In the genomic region with DNA sequence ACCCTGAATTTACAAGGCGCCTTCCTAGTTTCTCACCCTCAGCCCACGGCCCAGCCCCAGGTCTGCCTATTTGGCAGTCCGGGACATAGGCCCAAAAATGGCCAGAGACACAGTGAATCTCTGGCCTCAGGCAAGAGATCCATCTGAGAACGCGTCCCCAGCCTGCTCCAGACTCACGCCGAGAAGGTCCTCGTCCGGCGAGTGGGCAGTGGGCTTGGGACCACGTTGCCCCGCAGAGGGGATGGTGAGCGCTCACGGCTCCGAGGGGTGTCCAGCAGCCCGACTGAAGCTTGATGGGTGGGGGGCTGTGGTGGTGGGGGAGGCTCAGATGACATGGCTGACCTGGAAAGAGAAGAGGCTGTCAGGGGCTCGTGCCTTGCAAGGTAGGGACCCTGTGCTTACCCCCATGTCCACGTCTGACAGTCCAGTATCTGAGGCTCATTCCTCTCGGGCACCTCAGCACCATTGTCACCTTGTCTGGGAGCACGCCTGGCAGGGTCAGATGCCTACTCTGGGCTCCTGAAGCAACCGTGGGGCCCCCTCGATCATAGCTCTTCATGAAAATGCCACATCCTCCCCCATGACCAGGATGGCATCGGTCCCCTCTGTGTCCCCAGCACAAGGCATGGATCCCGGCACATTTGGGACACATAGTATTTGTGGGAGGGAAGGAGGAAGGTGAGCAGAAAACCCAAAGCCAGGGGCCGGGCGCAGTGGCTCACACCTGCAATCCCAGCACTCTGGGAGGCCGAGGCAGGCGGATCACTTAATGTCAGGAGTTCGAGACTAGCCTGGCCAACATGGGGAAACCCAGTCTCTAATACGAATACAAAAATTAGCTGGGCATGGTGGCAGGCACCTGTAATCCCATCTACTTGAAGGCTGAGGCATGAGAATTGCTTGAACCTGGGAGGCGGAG, we compare ENCODE assay signal across 18 cellular contexts. TPM values are rescaled to one million over a fixed set of nuclear protein-coding genes. Genes with fewer than 3 reads are reported as not detected.
DNase-seq lines count a peak whose midpoint lies in the region; ATAC-seq and TF ChIP-seq lines count a peak whose summit lies in the region.
"Had no signal": no experiment of that assay in that cellular context is flagged by ENCODE, and none has a peak within 500 bp of the region (broad histone marks: within the 10 kb centered on the region; RNA-seq: fewer than 3 reads in every experiment).

No MANE protein-coding gene starts in this region.

- DNase-seq in Caco-2 (no peak), Panc1 (ENCODE audit: low read depth, low spot score) (no peak), glutamatergic neuron (no peak), progenitor cell of endocrine pancreas (ENCODE audit: low spot score, unreplicated experiment) (no peak), NCI-H2171 (lab: John Stamatoyannopoulos, UW) (no peak), NCI-H226 (no peak)
- DNase-seq: CD4-positive, alpha-beta T cell; NCI-H187; NCI-H526 treated with DMSO at 0.1 percent for 48 hours; RPMI8226; stimulated activated CD4-positive, alpha-beta T cell treated with anti-CD3 and anti-CD28 coated beads, Interleukin-4, amount 100 ng/mL, for 4 hours; stimulated activated naive CD4-positive, alpha-beta T cell treated with Interleukin-2 at 50 U/mL for 16 hours had no signal

- H3K4me1 ChIP-seq in Caco-2, result peaks cover 42% of the 10 kb centered on the region
- H3K4me1 ChIP-seq in Panc1 (ENCODE audit: control insufficient read depth, insufficient read depth, low read length), result peaks cover 60% of the 10 kb centered on the region

- H3K9me3 Mint-ChIP-seq in Caco-2 (ENCODE audit: unreplicated experiment) (no peaks in the 10 kb centered on the region), glutamatergic neuron (ENCODE audit: unreplicated experiment) (peaks cover 5% of the 10 kb centered on the region), progenitor cell of endocrine pancreas (ENCODE audit: low read depth) (no peaks in the 10 kb centered on the region)
- H3K9me3 Mint-ChIP-seq: CD4-positive, alpha-beta T cell had no signal

- H3K4me3 Mint-ChIP-seq in Caco-2 (ENCODE audit: unreplicated experiment), result peak overlapping the region; percentile 53
- H3K4me3 Mint-ChIP-seq in glutamatergic neuron (ENCODE audit: unreplicated experiment), result no peak overlapping the region
- H3K4me3 Mint-ChIP-seq in progenitor cell of endocrine pancreas (ENCODE audit: low read depth), result no peak overlapping the region
- H3K4me3 Mint-ChIP-seq: activated naive CD8-positive, alpha-beta T cell; CD4-positive, alpha-beta T cell had no signal

- TF ChIP-seq CTCF in Caco-2 (IDR thresholded peaks at IDR 0.05; ENCODE audit: insufficient read depth in 1 of 2, low read depth in 1 of 2, low read length in 1 of 2, severe bottlenecking in 1 of 2, unreplicated experiment in 1 of 2) (no peak), Panc1 (IDR thresholded peaks at IDR 0.05) (no peak), glutamatergic neuron (IDR thresholded peaks at IDR 0.05; ENCODE audit: partially characterized antibody, unreplicated experiment) (no peak), progenitor cell of endocrine pancreas (IDR thresholded peaks at IDR 0.05; ENCODE audit: unreplicated experiment) (no peak)

- 0 out of 2 replicates have a peak, but pooled peaks cover 3% of the 10 kb centered on the region for H3K36me3 ChIP-seq in Caco-2 (ENCODE audit: control insufficient read depth, insufficient read depth, low read length)
- no peaks in the 10 kb centered on the region for H3K36me3 ChIP-seq in Panc1 (ENCODE audit: control insufficient read depth, insufficient read depth, low read length)

- in situ Hi-C loops in Panc1 (cut with HindIII; ENCODE audit: low pct_unique_long_range_greater_than_20kb, low sequenced_read_pairs), result no loop called here

- peak overlapping the region; percentile 86 for H3K27ac ChIP-seq in Panc1 (ENCODE audit: low read length)
- H3K27ac ChIP-seq: HL-60 had no signal

- CTCF ChIA-PET in Caco-2 (lab: Charles Lee) (no interaction called here), Panc1 (lab: Charles Lee) (no interaction called here)

- H3K27me3 Mint-ChIP-seq in Caco-2 (ENCODE audit: insufficient read depth, unreplicated experiment), result no peaks in the 10 kb centered on the region
- H3K27me3 Mint-ChIP-seq in glutamatergic neuron (ENCODE audit: unreplicated experiment), result peaks cover 17% of the 10 kb centered on the region
- H3K27me3 Mint-ChIP-seq in progenitor cell of endocrine pancreas, result no peaks in the 10 kb centered on the region
- H3K27me3 Mint-ChIP-seq: activated naive CD8-positive, alpha-beta T cell; CD4-positive, alpha-beta T cell had no signal

- peaks cover 96% of the 10 kb centered on the region for H3K36me3 Mint-ChIP-seq in Caco-2 (ENCODE audit: insufficient read depth, unreplicated experiment)
- no peaks in the 10 kb centered on the region for H3K36me3 Mint-ChIP-seq in glutamatergic neuron (ENCODE audit: unreplicated experiment)
- H3K36me3 Mint-ChIP-seq in progenitor cell of endocrine pancreas (ENCODE audit: insufficient read depth), result peaks cover 10% of the 10 kb centered on the region

- BruUV-seq in Caco-2 (replicated peaks; lab: Mats Ljungman, UMichigan) (no TSS peak), Panc1 (replicated peaks; lab: Mats Ljungman, UMichigan) (no TSS peak)

- H3K27ac Mint-ChIP-seq in Caco-2 (ENCODE audit: unreplicated experiment) (peak overlapping the region; percentile 85), glutamatergic neuron (ENCODE audit: unreplicated experiment) (peak overlapping the region; percentile 48), progenitor cell of endocrine pancreas (peak overlapping the region; percentile 52)
- H3K27ac Mint-ChIP-seq: activated naive CD8-positive, alpha-beta T cell; CD4-positive, alpha-beta T cell had no signal

- H3K4me1 Mint-ChIP-seq in Caco-2 (ENCODE audit: low read depth, unreplicated experiment), result peaks cover 13% of the 10 kb centered on the region
- peaks cover 26% of the 10 kb centered on the region for H3K4me1 Mint-ChIP-seq in glutamatergic neuron (ENCODE audit: low read depth, unreplicated experiment)
- peaks cover 24% of the 10 kb centered on the region for H3K4me1 Mint-ChIP-seq in progenitor cell of endocrine pancreas (ENCODE audit: low read depth)

- POLR2A ChIA-PET in Caco-2 (lab: Charles Lee), result interaction anchor here (0.6 to 1.4 kb wide), 2 partner anchors 9 to 10 kb away, joined by 4 to 13 read pairs; partner anchors contain the start of gene CARHSP1
- POLR2A ChIA-PET in Panc1 (lab: Charles Lee), result no interaction called here

- H3K4me3 ChIP-seq in Caco-2 (ENCODE audit: low read depth, low read length), result no peak overlapping the region
- H3K4me3 ChIP-seq in Panc1 (ENCODE audit: low read depth in 2 of 2, low read length in 2 of 2), result no peak overlapping the region

- H3K27me3 ChIP-seq in Caco-2 (replicated peaks; ENCODE audit: control insufficient read depth, insufficient read depth, low read length), result no peaks in the 10 kb centered on the region
- H3K27me3 ChIP-seq in Panc1 (ENCODE audit: control insufficient read depth, insufficient read depth, low read length), result no peaks in the 10 kb centered on the region

- ATAC-seq in Panc1 (no peak), HG03469 (IDR thresholded peaks at IDR 0.05; ENCODE audit: unreplicated experiment) (no peak), GM18511 (IDR thresholded peaks at IDR 0.05; ENCODE audit: unreplicated experiment) (no peak)

- intact Hi-C loops in Caco-2 (cut with micrococcal nuclease; ENCODE audit: unreplicated experiment), result no loop called here
- intact Hi-C loops in Panc1 (cut with micrococcal nuclease; ENCODE audit: unreplicated experiment), result no loop called here

- no peaks in the 10 kb centered on the region for H3K9me3 ChIP-seq in Caco-2
- no peaks in the 10 kb centered on the region for H3K9me3 ChIP-seq in Panc1 (ENCODE audit: control insufficient read depth, insufficient read depth, low read depth, low read length)

RNA-seq across cellular contexts. Expression of gene CARHSP1, which starts 9.6 kb away (rescaled TPM):
- total RNA-seq in Caco-2 (2022) (103 and 105 TPM in 2 replicates), Panc1 (2021; ENCODE audit: unreplicated experiment) (158 TPM), glutamatergic neuron (ENCODE audit: unreplicated experiment) (180 TPM), progenitor cell of endocrine pancreas (117 and 122 TPM in 2 replicates)
- 262 TPM for polyA plus RNA-seq in Panc1 (2012; ENCODE audit: insufficient read length)

RNA-seq across cellular contexts. Expression of gene LITAFD, which starts 22.9 kb away (rescaled TPM):
- total RNA-seq in Caco-2 (2022) (not detected in 2 replicates), Panc1 (2021; ENCODE audit: unreplicated experiment) (not detected), glutamatergic neuron (ENCODE audit: unreplicated experiment) (not detected), progenitor cell of endocrine pancreas (not detected in 2 replicates)
- not detected for polyA plus RNA-seq in Panc1 (2012; ENCODE audit: insufficient read length)
- total RNA-seq: dermis microvascular lymphatic vessel endothelial cell, fibroblast of lung had no signal
- polyA plus RNA-seq: fibroblast of lung had no signal
